8 cellular contexts compared by ENCODE assay signal in the genomic region with DNA sequence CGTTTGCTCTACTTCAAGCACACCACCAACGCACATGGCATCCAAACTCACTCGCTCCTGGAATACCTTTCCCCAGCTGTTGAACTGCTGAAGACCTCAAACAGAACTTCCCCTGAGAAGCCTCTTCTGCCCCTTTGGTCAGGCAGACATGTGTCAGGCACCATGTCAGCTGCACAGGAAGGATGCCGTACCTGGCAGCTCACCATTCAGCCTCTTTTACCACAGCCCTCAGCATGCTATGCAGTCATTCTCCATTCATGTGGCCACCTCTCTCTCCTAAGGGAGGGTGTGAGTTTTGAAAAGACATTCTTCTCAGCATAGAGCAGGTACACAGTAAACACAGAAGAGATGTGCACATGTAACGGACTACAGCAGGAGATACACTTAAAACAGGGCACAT. TPM values are rescaled to one million over a fixed set of nuclear protein-coding genes. Genes with fewer than 3 reads are reported as not detected.
DNase-seq lines count a peak whose midpoint lies in the region; ATAC-seq lines count a peak whose summit lies in the region.
"Had no signal": no experiment of that assay in that cellular context is flagged by ENCODE, and none has a peak within 500 bp of the region (broad histone marks: within the 10 kb centered on the region; RNA-seq: fewer than 3 reads in every experiment).

No MANE protein-coding gene starts in this region.

- H3K27ac Mint-ChIP-seq in stimulated activated naive CD8-positive, alpha-beta T cell treated with anti-CD3 and anti-CD28 coated beads, Interleukin-15, Interleukin-2, amounts not matched to agents 100 ng/mL and 50 ng/mL, for 24 hours: peak overlapping the region; percentile 71

- no peak overlapping the region for H3K4me3 Mint-ChIP-seq in activated T-cell treated with anti-CD3 and anti-CD28 coated beads, Interleukin-2, amount 50 U/mL, for 4 hours
- peak overlapping the region; percentile 32 for H3K4me3 Mint-ChIP-seq in stimulated activated naive CD8-positive, alpha-beta T cell treated with anti-CD3 and anti-CD28 coated beads, Interleukin-15, Interleukin-2, amounts not matched to agents 100 ng/mL and 50 ng/mL, for 24 hours

- intact Hi-C loops in left colon (cut with DNase I, micrococcal nuclease): no loop called here

- peak; percentile 22 for DNase-seq in activated naive CD4-positive, alpha-beta T cell treated with Interleukin-2 at 50 U/mL for 16 hours
- DNase-seq in activated naive CD4-positive, alpha-beta T cell treated with anti-CD3 and anti-CD28 coated beads, Interleukin-2, amount 50 U/mL, for 16 hours: no peak
- no peak for DNase-seq in activated T-cell treated with anti-CD3 and anti-CD28 coated beads, Interleukin-2, amount 50 U/mL, for 4 hours
- DNase-seq in left colon: no peak
- DNase-seq: ACHN, adrenal gland had no signal

- H3K27me3 Mint-ChIP-seq in activated T-cell treated with anti-CD3 and anti-CD28 coated beads, Interleukin-2, amount 50 U/mL, for 4 hours (ENCODE audit: low read depth): no peaks in the 10 kb centered on the region
- H3K27me3 Mint-ChIP-seq in stimulated activated naive CD8-positive, alpha-beta T cell treated with anti-CD3 and anti-CD28 coated beads, Interleukin-15, Interleukin-2, amounts not matched to agents 100 ng/mL and 50 ng/mL, for 24 hours: no peaks in the 10 kb centered on the region

- no peaks in the 10 kb centered on the region for H3K9me3 Mint-ChIP-seq in activated T-cell treated with anti-CD3 and anti-CD28 coated beads, Interleukin-2, amount 50 U/mL, for 4 hours
- no peaks in the 10 kb centered on the region for H3K9me3 Mint-ChIP-seq in stimulated activated naive CD8-positive, alpha-beta T cell treated with anti-CD3 and anti-CD28 coated beads, Interleukin-15, Interleukin-2, amounts not matched to agents 100 ng/mL and 50 ng/mL, for 24 hours

- H3K4me1 Mint-ChIP-seq in activated T-cell treated with anti-CD3 and anti-CD28 coated beads, Interleukin-2, amount 50 U/mL, for 4 hours (ENCODE audit: low read depth): peaks cover 28% of the 10 kb centered on the region
- H3K4me1 Mint-ChIP-seq in stimulated activated naive CD8-positive, alpha-beta T cell treated with anti-CD3 and anti-CD28 coated beads, Interleukin-15, Interleukin-2, amounts not matched to agents 100 ng/mL and 50 ng/mL, for 24 hours (ENCODE audit: low read depth): peaks cover 43% of the 10 kb centered on the region

- peaks cover 6% of the 10 kb centered on the region for H3K36me3 Mint-ChIP-seq in activated T-cell treated with anti-CD3 and anti-CD28 coated beads, Interleukin-2, amount 50 U/mL, for 4 hours (ENCODE audit: insufficient read depth)
- H3K36me3 Mint-ChIP-seq in stimulated activated naive CD8-positive, alpha-beta T cell treated with anti-CD3 and anti-CD28 coated beads, Interleukin-15, Interleukin-2, amounts not matched to agents 100 ng/mL and 50 ng/mL, for 24 hours (ENCODE audit: low read depth): peaks cover 5% of the 10 kb centered on the region

- peak; percentile 71 for ATAC-seq in activated T-cell treated with anti-CD3 and anti-CD28 coated beads, Interleukin-2, amount 50 U/mL, for 4 hours
- ATAC-seq in left colon: no peak
- ATAC-seq in HG02588 (IDR thresholded peaks at IDR 0.05; ENCODE audit: unreplicated experiment): no peak

RNA-seq across cellular contexts. Expression of gene IL4, which starts 14.2 kb away (rescaled TPM):
- total RNA-seq in activated T-cell treated with anti-CD3 and anti-CD28 coated beads, Interleukin-2, amount 50 U/mL, for 4 hours: 10 to 100 TPM; 17.9 to 45.9 (median 18.5) TPM
- total RNA-seq in left colon: not detected
- total RNA-seq: adrenal gland had no signal

RNA-seq across cellular contexts. Expression of gene IL13, which starts 30.0 kb away (rescaled TPM):
- 10 to 100 TPM; 12.5 to 56.8 (median 26.9) TPM for total RNA-seq in activated T-cell treated with anti-CD3 and anti-CD28 coated beads, Interleukin-2, amount 50 U/mL, for 4 hours
- not detected for total RNA-seq in left colon

RNA-seq across cellular contexts. Expression of gene KIF3A, which starts 49.4 kb away (rescaled TPM):
- 10 to 100 TPM in 2 of 3 donors, 1 to 10 TPM in 1; 9.4 to 12.9 (median 10.3) TPM for total RNA-seq in activated T-cell treated with anti-CD3 and anti-CD28 coated beads, Interleukin-2, amount 50 U/mL, for 4 hours
- 1 to 10 TPM; 3.9 to 6.1 TPM for total RNA-seq in left colon

RNA-seq across cellular contexts. Expression of gene CCNI2, which starts 59.2 kb away (rescaled TPM):
- total RNA-seq in activated T-cell treated with anti-CD3 and anti-CD28 coated beads, Interleukin-2, amount 50 U/mL, for 4 hours: 1 to 10 TPM; 5.2 to 7.7 (median 7.4) TPM
- total RNA-seq in left colon: 10 to 100 TPM; 11.4 to 13.4 TPM

Comparison
In these comparisons a context has a peak if more than half of its experiments do, and no peak if none do; other contexts are left out.
1. ATAC-seq: peak in activated T-cell treated with anti-CD3 and anti-CD28 coated beads, Interleukin-2, amount 50 U/mL, for 4 hours (2 of 2); none in left colon (single experiment) and HG02588 (single experiment).
2. RNA of gene IL4, which starts 14.2 kb away (total RNA-seq): 17.9 to 45.9 TPM in activated T-cell treated with anti-CD3 and anti-CD28 coated beads, Interleukin-2, amount 50 U/mL, for 4 hours; not detected in left colon; every median in the first group is over 10 times any median in the second.
3. RNA of gene IL13, which starts 30.0 kb away (total RNA-seq): 12.5 to 56.8 TPM in activated T-cell treated with anti-CD3 and anti-CD28 coated beads, Interleukin-2, amount 50 U/mL, for 4 hours; not detected in left colon; every median in the first group is over 10 times any median in the second.